17 cellular contexts compared by ENCODE assay signal in the genomic region with DNA sequence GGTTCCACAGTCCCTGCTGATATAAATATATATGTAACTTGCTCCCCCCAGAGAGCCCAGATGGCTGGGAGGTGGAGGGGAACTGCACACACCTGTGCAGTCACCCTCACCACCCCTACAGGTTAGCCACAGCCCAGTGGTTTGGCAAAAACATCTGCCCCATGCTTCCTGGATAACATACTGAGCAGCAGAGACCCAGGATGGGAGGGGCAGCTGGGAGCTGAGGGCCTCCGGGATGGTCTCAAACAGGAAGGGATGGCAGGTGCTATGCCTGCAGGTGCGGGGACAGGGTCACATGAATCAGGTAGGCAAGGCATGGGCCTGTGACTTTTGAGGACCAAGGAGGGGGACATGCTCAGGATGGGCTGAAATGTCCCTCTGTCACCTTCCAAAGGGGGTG.
A peak's percentile ranks its signal among the peaks of the same experiment; 100 is the strongest.
DNase-seq lines count a peak whose midpoint lies in the region; ATAC-seq and TF ChIP-seq lines count a peak whose summit lies in the region.
"Had no signal": no experiment of that assay in that cellular context is flagged by ENCODE, and none has a peak within 500 bp of the region (broad histone marks: within the 10 kb centered on the region; RNA-seq: fewer than 3 reads in every experiment).

No MANE protein-coding gene starts in this region.

- peaks cover 2% of the 10 kb centered on the region for H3K27me3 Mint-ChIP-seq in HFFc6 (ENCODE audit: insufficient read depth)
- H3K27me3 Mint-ChIP-seq: effector memory CD8-positive, alpha-beta T cell had no signal

- no peak for ATAC-seq in GM21576 (IDR thresholded peaks at IDR 0.05; ENCODE audit: unreplicated experiment)
- no peak for ATAC-seq in HG03280 (IDR thresholded peaks at IDR 0.05; ENCODE audit: unreplicated experiment)
- ATAC-seq: effector memory CD8-positive, alpha-beta T cell had no signal

- no peak overlapping the region for H2AFZ ChIP-seq in OCI-LY7 (ENCODE audit: low read length)

- peak overlapping the region; percentile 100 for H3K27ac Mint-ChIP-seq in HFFc6

- H3K4me3 ChIP-seq in OCI-LY7 (ENCODE audit: low read depth, low read length, poor library complexity, severe bottlenecking): peak overlapping the region; percentile 42
- H3K4me3 ChIP-seq in muscle layer of duodenum (ENCODE audit: low read depth in 1 of 2, low read length in 2 of 2): no peak overlapping the region
- H3K4me3 ChIP-seq: heart right ventricle, prostate gland had no signal

- H3K79me2 ChIP-seq in OCI-LY7 (ENCODE audit: insufficient read depth, low read depth, low read length): no peaks in the 10 kb centered on the region

- no peak overlapping the region for H3K4me3 Mint-ChIP-seq in HFFc6

- H3K4me2 ChIP-seq in OCI-LY7 (ENCODE audit: low read length): peak overlapping the region; percentile 72

- no peaks in the 10 kb centered on the region for H3K27me3 ChIP-seq in muscle layer of duodenum (ENCODE audit: low read depth, low read length)
- H3K27me3 ChIP-seq: heart right ventricle had no signal

- H3K27ac ChIP-seq in OCI-LY7 (ENCODE audit: low read depth, low read length, poor library complexity, severe bottlenecking) (peak overlapping the region; percentile 85), muscle layer of duodenum (ENCODE audit: low read length) (peak overlapping the region; percentile 48)
- H3K27ac ChIP-seq: 22Rv1, prostate gland had no signal

- intact Hi-C loops in OCI-LY7 (cut with micrococcal nuclease; ENCODE audit: unreplicated experiment): loop anchor here (1.0 kb wide), 4 partner anchors 8 to 201 kb away; a partner anchor contains a TSS

- POLR2A ChIA-PET in OCI-LY7 (lab: Charles Lee): interaction anchor here (0.5 to 2.1 kb wide), 10 partner anchors 9 to 1129 kb away, joined by 3 to 9 read pairs (median 3); a partner anchor contains a TSS

- peaks cover 70% of the 10 kb centered on the region for H3K4me1 Mint-ChIP-seq in HFFc6 (ENCODE audit: low read depth)

- no TSS peak for BruUV-seq in OCI-LY7 (replicated peaks; lab: Mats Ljungman, UMichigan)

- peaks cover 10% of the 10 kb centered on the region; the same call in 1 of the 2 replicates for H3K9me3 ChIP-seq in OCI-LY7 (ENCODE audit: low read length)
- no peaks in the 10 kb centered on the region for H3K9me3 ChIP-seq in muscle layer of duodenum (ENCODE audit: control insufficient read depth in 1 of 2, low read length in 2 of 2)
- H3K9me3 ChIP-seq: prostate gland had no signal

- H3K9me2 ChIP-seq in OCI-LY7 (ENCODE audit: insufficient read depth, low read length): no peaks in the 10 kb centered on the region

- DNase-seq in NCI-H146 (lab: John Stamatoyannopoulos, UW): peak; percentile 16
- DNase-seq in NCI-H146 treated with DMSO at 0.1 percent for 48 hours (lab: John Stamatoyannopoulos, UW; ENCODE audit: unreplicated experiment): no peak
- DNase-seq in HFFc6: no peak
- DNase-seq in OCI-LY7 (ENCODE audit: low spot score): peak; percentile 94
- no peak for DNase-seq in NCI-H345 treated with DMSO at 0.1 percent for 48 hours (lab: John Stamatoyannopoulos, UW; ENCODE audit: unreplicated experiment)
- DNase-seq: aorta; effector memory CD8-positive, alpha-beta T cell; EL; H7; heart right ventricle; NCI-H1092; T1000 had no signal

- H3K36me3 Mint-ChIP-seq in HFFc6 (ENCODE audit: low read depth): peaks cover 8% of the 10 kb centered on the region; the same call in 1 of the 2 replicates

- peaks cover 7% of the 10 kb centered on the region for H3K9me3 Mint-ChIP-seq in HFFc6
- H3K9me3 Mint-ChIP-seq: effector memory CD8-positive, alpha-beta T cell had no signal

- TF ChIP-seq CTCF in HFFc6 (IDR thresholded peaks at IDR 0.05): no peak
- TF ChIP-seq CTCF in OCI-LY7 (conservative IDR thresholded peaks at IDR 0.05; ENCODE audit: low read length): no peak

- H3K36me3 ChIP-seq in OCI-LY7 (ENCODE audit: insufficient read depth, low read length) (no peaks in the 10 kb centered on the region; the same call in 1 of the 2 replicates), muscle layer of duodenum (ENCODE audit: control insufficient read depth in 1 of 2, insufficient read depth in 2 of 2, low read length in 2 of 2) (no peaks in the 10 kb centered on the region)
- H3K36me3 ChIP-seq: heart right ventricle, prostate gland had no signal

- CTCF ChIA-PET in OCI-LY7 (lab: Charles Lee; ENCODE audit: unreplicated experiment): interaction anchor here (0.6 to 0.7 kb wide), 2 partner anchors 8 to 9 kb away, joined by 3 read pairs; no protein-coding TSS in a partner anchor

- no peaks in the 10 kb centered on the region for H4K20me1 ChIP-seq in OCI-LY7 (ENCODE audit: insufficient read depth, low read length)

- peaks cover 58% of the 10 kb centered on the region for H3K4me1 ChIP-seq in OCI-LY7 (ENCODE audit: insufficient read depth, low read length, poor library complexity, severe bottlenecking)
- peaks cover 6 to 8% of the 10 kb centered on the region in 2 donors for H3K4me1 ChIP-seq in muscle layer of duodenum (ENCODE audit: control insufficient read depth in 1 of 2, insufficient read depth in 2 of 2, low read length in 2 of 2)
- H3K4me1 ChIP-seq: prostate gland had no signal

Comparison
In these comparisons a context has a peak if more than half of its experiments do, and no peak if none do; other contexts are left out.
1. DNase-seq: peak in NCI-H146 (single experiment) and OCI-LY7 (single experiment); none in NCI-H146 treated with DMSO at 0.1 percent for 48 hours (single experiment), HFFc6 (single experiment) and NCI-H345 treated with DMSO at 0.1 percent for 48 hours (single experiment).